ENCODE assay signal across 12 cellular contexts in genomic region chr1:55195523-55196233, GRCh38. TPM values are rescaled to one million over a fixed set of nuclear protein-coding genes. Genes with fewer than 3 reads are reported as not detected.
A peak's percentile ranks its signal among the peaks of the same experiment; 100 is the strongest.
DNase-seq lines count a peak whose midpoint lies in the region; ATAC-seq and TF ChIP-seq lines count a peak whose summit lies in the region.
"Had no signal": no experiment of that assay in that cellular context is flagged by ENCODE, and none has a peak within 500 bp of the region (broad histone marks: within the 10 kb centered on the region; RNA-seq: fewer than 3 reads in every experiment).

No MANE protein-coding gene starts in this region.

- H3K27me3 ChIP-seq in MM.1S (replicated peaks; ENCODE audit: insufficient read depth, low read length) (no peaks in the 10 kb centered on the region), endodermal cell (ENCODE audit: control insufficient read depth, insufficient read depth, low read length, poor library complexity, severe bottlenecking) (no peaks in the 10 kb centered on the region)
- H3K27me3 ChIP-seq: right atrium auricular region, tibial artery had no signal

- TF ChIP-seq CTCF in AG04449 (IDR thresholded peaks at IDR 0.05; ENCODE audit: insufficient read depth, low read length, missing control alignments) (no peak), MM.1S (IDR thresholded peaks at IDR 0.05; ENCODE audit: low read length) (no peak), endodermal cell (conservative IDR thresholded peaks at IDR 0.05) (no peak)

- no peak overlapping the region for H2AFZ ChIP-seq in MM.1S (ENCODE audit: low read length)

- H3K4me1 ChIP-seq in MM.1S (ENCODE audit: low read length) (peaks cover 18% of the 10 kb centered on the region), endodermal cell (ENCODE audit: control insufficient read depth, insufficient read depth, low read length) (peaks cover 29% of the 10 kb centered on the region)

- no peaks in the 10 kb centered on the region for H3K9me2 ChIP-seq in MM.1S (replicated peaks; ENCODE audit: insufficient read depth, low read length)

- DNase-seq in AG04449 (ENCODE audit: low read depth, low spot score), result peak; percentile 49
- peak; percentile 45 for DNase-seq in MM.1S
- no peak for DNase-seq in endodermal cell
- DNase-seq in LoVo (ENCODE audit: low spot score), result no peak
- no peak for DNase-seq in activated effector memory CD4-positive, alpha-beta T cell treated with Interleukin-2 at 50 U/mL for 16 hours
- no peak for DNase-seq in NCI-H69 (lab: John Stamatoyannopoulos, UW)
- DNase-seq: amygdala, SHP77, tibial artery had no signal

- H3K36me3 Mint-ChIP-seq in endodermal cell (ENCODE audit: low read depth), result peaks cover 23% of the 10 kb centered on the region

- no peak overlapping the region for H3K9ac ChIP-seq in MM.1S (ENCODE audit: low read length)
- no peak overlapping the region for H3K9ac ChIP-seq in endodermal cell (ENCODE audit: extremely low read depth, low read length, poor library complexity, severe bottlenecking)

- no peak overlapping the region for H3K4me3 Mint-ChIP-seq in endodermal cell

- H3K4me3 ChIP-seq in AG04449 (ENCODE audit: low read depth, low read length) (no peak overlapping the region), MM.1S (ENCODE audit: low read length) (no peak overlapping the region), endodermal cell (ENCODE audit: low read length) (no peak overlapping the region)
- H3K4me3 ChIP-seq: right atrium auricular region, tibial artery had no signal

- H3K27ac ChIP-seq in MM.1S (ENCODE audit: low read length), result no peak overlapping the region; the same call in 1 of the 2 replicates
- no peak overlapping the region for H3K27ac ChIP-seq in endodermal cell (ENCODE audit: low read depth, low read length)
- H3K27ac ChIP-seq: tibial artery had no signal

- POLR2A ChIA-PET in AG04449 (lab: Yijun Ruan, JAX), result no interaction called here

- H3K27ac Mint-ChIP-seq in endodermal cell, result peak overlapping the region; percentile 62

- peaks cover 58% of the 10 kb centered on the region for H3K4me1 Mint-ChIP-seq in endodermal cell

- no peaks in the 10 kb centered on the region for H3F3A ChIP-seq in MM.1S (ENCODE audit: insufficient read depth, low read length)

- no peaks in the 10 kb centered on the region for H4K20me1 ChIP-seq in MM.1S (ENCODE audit: insufficient read depth, low read length)

- peaks cover 6% of the 10 kb centered on the region for H3K9me3 Mint-ChIP-seq in endodermal cell

- ATAC-seq in GM19351 (IDR thresholded peaks at IDR 0.05; ENCODE audit: unreplicated experiment) (peak; percentile 57), GM18873 (IDR thresholded peaks at IDR 0.05; ENCODE audit: low FRiP score, unreplicated experiment) (no peak)

- no peaks in the 10 kb centered on the region for H3K9me3 ChIP-seq in MM.1S (replicated peaks; ENCODE audit: insufficient read depth, low read length)
- peaks cover 17% of the 10 kb centered on the region for H3K9me3 ChIP-seq in endodermal cell (ENCODE audit: control insufficient read depth, low read length)
- H3K9me3 ChIP-seq: right atrium auricular region, tibial artery had no signal

- peak overlapping the region; percentile 22 for H3K4me2 ChIP-seq in MM.1S (ENCODE audit: low read depth, low read length)

- H3K36me3 ChIP-seq in MM.1S (replicated peaks; ENCODE audit: insufficient read depth, low read length) (no peaks in the 10 kb centered on the region), endodermal cell (ENCODE audit: control insufficient read depth, insufficient read depth, low read length) (peaks cover 27% of the 10 kb centered on the region)
- H3K36me3 ChIP-seq: right atrium auricular region had no signal

- 96 to 100% methylated on average over 3 of the region's 3 CpGs for WGBS in endodermal cell (ENCODE audit: insufficient coverage in 1 of 2, insufficient read length in 1 of 2), 2 experiments

- H3K79me2 ChIP-seq in MM.1S (ENCODE audit: low read length), result peaks cover 49% of the 10 kb centered on the region

- H3K27me3 Mint-ChIP-seq in endodermal cell (ENCODE audit: insufficient read depth), result no peaks in the 10 kb centered on the region

- CTCF ChIA-PET in AG04449 (lab: Yijun Ruan, JAX), result interaction anchor here (1.3 kb wide), 2 partner anchors 17 to 56 kb away, joined by 3 read pairs; no protein-coding TSS in a partner anchor

RNA-seq across cellular contexts. Expression of gene USP24, which starts 19.5 kb away (rescaled TPM):
- 10 to 100 TPM; 68.2 to 71.5 TPM for total RNA-seq in endodermal cell
- polyA plus RNA-seq in endodermal cell (2013, experiment 1 of 2), result 24.7 TPM
- polyA plus RNA-seq in endodermal cell (2013, experiment 2 of 2), result 24.5 TPM

Comparison
In these comparisons a context has a peak if more than half of its experiments do, and no peak if none do; other contexts are left out.
1. DNase-seq: peak in AG04449 (single experiment) and MM.1S (single experiment); none in endodermal cell (single experiment), LoVo (single experiment), activated effector memory CD4-positive, alpha-beta T cell treated with Interleukin-2 at 50 U/mL for 16 hours (single experiment) and NCI-H69 (single experiment).